Comparison of ENCODE assay signal across 7 cellular contexts in the genomic region with DNA sequence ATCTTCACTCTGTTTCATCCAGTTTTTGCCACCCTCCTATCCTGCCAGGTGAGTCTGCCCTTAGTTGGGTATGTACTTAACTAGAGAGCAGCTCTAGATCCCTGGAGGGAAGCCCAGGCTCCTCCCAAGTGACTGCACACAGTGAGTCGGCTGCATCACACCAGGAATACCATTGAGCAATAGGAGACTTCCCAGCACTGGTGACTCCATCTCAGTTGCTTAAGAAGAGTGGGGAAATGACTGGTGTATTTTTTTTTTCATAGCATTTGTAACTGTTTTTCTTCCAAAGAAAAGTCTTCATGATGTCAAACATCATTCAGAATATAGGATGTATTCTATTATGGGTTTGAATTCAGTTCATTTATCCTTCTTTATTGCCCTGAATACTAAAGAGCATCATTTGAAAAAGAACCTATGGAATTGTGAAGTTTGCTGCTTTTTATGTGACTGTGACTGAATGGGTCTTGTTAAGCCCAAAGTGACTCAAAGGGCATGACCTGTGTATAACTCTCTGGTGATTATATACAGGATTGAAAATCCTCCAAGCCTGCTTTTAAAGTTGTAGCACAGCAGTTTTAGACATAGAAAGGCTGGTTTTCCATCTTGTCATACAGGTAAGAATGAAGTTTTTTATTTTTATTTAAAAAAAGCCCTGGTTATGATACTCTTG.
DNase-seq lines count a peak whose midpoint lies in the region; ATAC-seq, FAIRE-seq and TF ChIP-seq lines count a peak whose summit lies in the region.

No MANE protein-coding gene starts in this region.

- no peak for FAIRE-seq in HTR-8/SVneo (lab: Jason Lieb, UNC)

- ATAC-seq in thoracic aorta (ENCODE audit: insufficient number of reproducible peaks, low FRiP score, low read depth) = peak; percentile 92
- ATAC-seq in GM19324 (IDR thresholded peaks at IDR 0.05; ENCODE audit: low FRiP score, unreplicated experiment) = no peak

- peak overlapping the region; percentile 23 to 81 (median 41) for H3K27ac ChIP-seq in adrenal gland
- peak overlapping the region; percentile 50 to 55 for H3K27ac ChIP-seq in thoracic aorta
- no peak overlapping the region for H3K27ac ChIP-seq in Karpas-422 (ENCODE audit: low read length)

- H3K9me3 ChIP-seq in adrenal gland (replicated peaks in 1 of 3) (no peaks in the 10 kb centered on the region), thoracic aorta (no peaks in the 10 kb centered on the region), Karpas-422 (ENCODE audit: low read length) (no peaks in the 10 kb centered on the region)

- no peak overlapping the region for H3K9ac ChIP-seq in Karpas-422 (ENCODE audit: low read length)

- H2AFZ ChIP-seq in Karpas-422 (ENCODE audit: low read length) = no peak overlapping the region

- H3K9me2 ChIP-seq in Karpas-422 (replicated peaks; ENCODE audit: insufficient read depth, low read length) = no peaks in the 10 kb centered on the region

- intact Hi-C loops in adrenal gland (cut with DNase I) = no loop called here

- H3K27me3 ChIP-seq in adrenal gland (no peaks in the 10 kb centered on the region), thoracic aorta (replicated peaks; ENCODE audit: insufficient read depth) (no peaks in the 10 kb centered on the region), Karpas-422 (ENCODE audit: low read length) (no peaks in the 10 kb centered on the region)

- peaks cover 0 to 18% of the 10 kb centered on the region in 2 donors for H3K4me1 ChIP-seq in adrenal gland (replicated peaks in 1 of 2)
- H3K4me1 ChIP-seq in thoracic aorta (ENCODE audit: control insufficient read depth in 1 of 2, low read depth in 2 of 2) = peaks cover 18 to 36% of the 10 kb centered on the region in 2 donors
- no peaks in the 10 kb centered on the region for H3K4me1 ChIP-seq in Karpas-422 (ENCODE audit: low read length)

- no peak overlapping the region for H3K4me3 ChIP-seq in adrenal gland
- H3K4me3 ChIP-seq in thoracic aorta = no peak overlapping the region
- H3K4me3 ChIP-seq in Karpas-422 (ENCODE audit: low read length) = no peak overlapping the region

- WGBS in adrenal gland, 4 donors = 0 to 15% (median 9%) methylated on average over 1 of the region's 1 CpG

- no peak for TF ChIP-seq POLR2A in adrenal gland (IDR thresholded peaks at IDR 0.05)

- H3K36me3 ChIP-seq in adrenal gland (replicated peaks in 1 of 2) (no peaks in the 10 kb centered on the region), thoracic aorta (no peaks in the 10 kb centered on the region), Karpas-422 (ENCODE audit: insufficient read depth, low read length) (no peaks in the 10 kb centered on the region)

- no peaks in the 10 kb centered on the region for H3K79me2 ChIP-seq in Karpas-422 (ENCODE audit: low read length)

- no peak overlapping the region for H3K4me2 ChIP-seq in Karpas-422 (ENCODE audit: low read depth, low read length, poor library complexity, severe bottlenecking)

- DNase-seq in HTR-8/SVneo (ENCODE audit: insufficient read length, low spot score) (peak; percentile 77), adrenal gland (peak; percentile 51 to 97 (median 92)), iPS-NIHi11 (ENCODE audit: low spot score) (peak; percentile 33), thoracic aorta (ENCODE audit: low spot score) (peak; percentile 97), Karpas-422 (no peak), T-helper 1 cell (no peak)

- TF ChIP-seq CTCF in adrenal gland (IDR thresholded peaks at IDR 0.05) (no peak), thoracic aorta (IDR thresholded peaks at IDR 0.05) (no peak)

- H4K20me1 ChIP-seq in Karpas-422 (ENCODE audit: insufficient read depth, low read depth, low read length) = no peaks in the 10 kb centered on the region

Comparison
In these comparisons a context has a peak if more than half of its experiments do, and no peak if none do; other contexts are left out.
1. DNase-seq: peak in HTR-8/SVneo (single experiment), adrenal gland (7 of 7), iPS-NIHi11 (single experiment) and thoracic aorta (single experiment); none in Karpas-422 (single experiment) and T-helper 1 cell (0 of 5).